In genomic region chr3:193605876-193606275, GRCh38 we compare ENCODE assay signal across 8 cellular contexts. TPM values are rescaled to one million over a fixed set of nuclear protein-coding genes. Genes with fewer than 3 reads are reported as not detected.
DNase-seq lines count a peak whose midpoint lies in the region; ATAC-seq and TF ChIP-seq lines count a peak whose summit lies in the region.

No MANE protein-coding gene starts in this region.

- peaks cover 11% of the 10 kb centered on the region for H3K9me3 Mint-ChIP-seq in activated naive CD4-positive, alpha-beta T cell treated with anti-CD3 and anti-CD28 coated beads, Interleukin-2, amount 10 ng/mL, durations not matched to agents 7 days and 5 days

- no peak overlapping the region for H3K4me3 Mint-ChIP-seq in activated naive CD4-positive, alpha-beta T cell treated with anti-CD3 and anti-CD28 coated beads, Interleukin-2, amount 10 ng/mL, durations not matched to agents 7 days and 5 days

- H3K36me3 ChIP-seq in BE2C, result peaks cover 5% of the 10 kb centered on the region; the same call in 1 of the 2 replicates

- no peaks in the 10 kb centered on the region for H3K27me3 ChIP-seq in BE2C

- peak; percentile 69 for ATAC-seq in GM18907 (IDR thresholded peaks at IDR 0.05; ENCODE audit: unreplicated experiment)
- peak; percentile 88 for ATAC-seq in Right ventricle myocardium superior (ENCODE audit: poor library complexity)

- peaks cover 26% of the 10 kb centered on the region for H3K36me3 Mint-ChIP-seq in activated naive CD4-positive, alpha-beta T cell treated with anti-CD3 and anti-CD28 coated beads, Interleukin-2, amount 10 ng/mL, durations not matched to agents 7 days and 5 days

- TF ChIP-seq CTCF in BE2C (IDR thresholded peaks at IDR 0.05; ENCODE audit: low read depth, low read length), result peak; percentile 94

- DNase-seq in BE2C (peak; percentile 75), HS-27A (ENCODE audit: low read depth) (peak; percentile 22), OCI-M1 (lab: John Stamatoyannopoulos, UW) (peak; percentile 85), Right ventricle myocardium superior (no peak), renal cortical epithelial cell (ENCODE audit: low read depth) (peak; percentile 58), cerebellar nuclear complex (lab: John Stamatoyannopoulos, UW) (no peak)
- peak; percentile 60 for DNase-seq in activated naive CD4-positive, alpha-beta T cell treated with anti-CD3 and anti-CD28 coated beads, Interleukin-2, amount 10 ng/mL, durations not matched to agents 7 days and 5 days

- H3K4me1 ChIP-seq in BE2C, result peaks cover 5% of the 10 kb centered on the region; the same call in 1 of the 2 replicates

- H3K4me1 Mint-ChIP-seq in activated naive CD4-positive, alpha-beta T cell treated with anti-CD3 and anti-CD28 coated beads, Interleukin-2, amount 10 ng/mL, durations not matched to agents 7 days and 5 days, result no peaks in the 10 kb centered on the region

- H3K4me3 ChIP-seq in BE2C (ENCODE audit: low read depth, low read length), result no peak overlapping the region

- no peaks in the 10 kb centered on the region; the same call in 1 of the 2 replicates for H3K9me3 ChIP-seq in BE2C

- no peaks in the 10 kb centered on the region for H3K27me3 Mint-ChIP-seq in activated naive CD4-positive, alpha-beta T cell treated with anti-CD3 and anti-CD28 coated beads, Interleukin-2, amount 10 ng/mL, durations not matched to agents 7 days and 5 days

- CTCF ChIA-PET in activated naive CD4-positive, alpha-beta T cell treated with anti-CD3 and anti-CD28 coated beads, Interleukin-2, amount 10 ng/mL, durations not matched to agents 7 days and 5 days (lab: Charles Lee), result no interaction called here

- intact Hi-C loops in Right ventricle myocardium superior (cut with DNase I), result no loop called here

- H3K27ac Mint-ChIP-seq in activated naive CD4-positive, alpha-beta T cell treated with anti-CD3 and anti-CD28 coated beads, Interleukin-2, amount 10 ng/mL, durations not matched to agents 7 days and 5 days, result no peak overlapping the region

RNA-seq across cellular contexts. Expression of gene OPA1, which starts 12.9 kb away (rescaled TPM):
- polyA plus RNA-seq in BE2C (2012; ENCODE audit: insufficient read depth, insufficient read length, low read depth), result 42.1 TPM
- total RNA-seq in Right ventricle myocardium superior, result 105 TPM
- 77.3 and 87.4 TPM in 2 replicates for total RNA-seq in renal cortical epithelial cell

RNA-seq across cellular contexts. Expression of gene ATP13A4, which starts 51.2 kb away (rescaled TPM):
- 0.51 TPM for polyA plus RNA-seq in BE2C (2012; ENCODE audit: insufficient read depth, insufficient read length, low read depth)
- total RNA-seq in Right ventricle myocardium superior (0.11 TPM), renal cortical epithelial cell (0.15 TPM in 1 of 2 replicates, not detected in the other)

Comparison
In these comparisons a context has a peak if more than half of its experiments do, and no peak if none do; other contexts are left out.
1. DNase-seq: peak in BE2C (single experiment), HS-27A (single experiment), OCI-M1 (single experiment), activated naive CD4-positive, alpha-beta T cell treated with anti-CD3 and anti-CD28 coated beads, Interleukin-2, amount 10 ng/mL, durations not matched to agents 7 days and 5 days (single experiment) and renal cortical epithelial cell (single experiment); none in Right ventricle myocardium superior (single experiment) and cerebellar nuclear complex (0 of 2).